15 cellular contexts compared by ENCODE assay signal in the genomic region with DNA sequence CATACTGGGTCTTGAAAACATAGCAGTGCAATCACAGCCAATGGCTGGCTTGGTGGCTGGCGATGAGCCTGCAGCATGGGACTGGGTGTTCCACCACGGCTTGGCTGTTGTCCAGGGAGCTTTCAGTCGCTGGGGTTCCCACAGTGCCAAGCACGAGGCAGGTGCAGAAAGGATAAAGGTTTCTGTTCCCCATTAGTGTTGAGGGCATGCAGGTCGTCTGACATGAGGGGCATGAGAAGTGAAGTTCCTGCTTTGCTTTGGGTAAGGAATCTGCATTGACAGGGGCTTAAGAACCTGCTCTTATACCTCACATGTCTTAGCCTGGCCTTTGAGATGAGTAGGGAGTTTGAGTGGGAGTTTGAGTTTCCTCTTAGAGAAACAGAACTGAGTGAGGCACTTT. TPM values are rescaled to one million over a fixed set of nuclear protein-coding genes. Genes with fewer than 3 reads are reported as not detected.
DNase-seq lines count a peak whose midpoint lies in the region; ATAC-seq, FAIRE-seq and TF ChIP-seq lines count a peak whose summit lies in the region.
"Had no signal": no experiment of that assay in that cellular context is flagged by ENCODE, and none has a peak within 500 bp of the region (broad histone marks: within the 10 kb centered on the region; RNA-seq: fewer than 3 reads in every experiment).

No MANE protein-coding gene starts in this region.

- no peaks in the 10 kb centered on the region for H3K9me3 ChIP-seq in heart right ventricle

- no peak for TF ChIP-seq CTCF in heart right ventricle (IDR thresholded peaks at IDR 0.05)

- no peaks in the 10 kb centered on the region for H3K27me3 ChIP-seq in heart right ventricle

- TF ChIP-seq POLR2A in GM12891 (IDR thresholded peaks at IDR 0.05; ENCODE audit: low read depth, low read length) (no peak), GM12892 (IDR thresholded peaks at IDR 0.05; ENCODE audit: low read depth, low read length) (no peak)

- intact Hi-C loops in heart right ventricle (cut with DNase I), result no loop called here

- DNase-seq in GM12891 (ENCODE audit: insufficient read length, low spot score) (no peak), heart right ventricle (peak; percentile 61 to 63), GM12892 (ENCODE audit: insufficient read length) (no peak), GM19238 (ENCODE audit: insufficient read length, low spot score) (no peak), NCI-H128 (lab: John Stamatoyannopoulos, UW; ENCODE audit: unreplicated experiment) (no peak)
- no peak for DNase-seq in stimulated activated naive CD4-positive, alpha-beta T cell (lab: John Stamatoyannopoulos, UW)
- DNase-seq: activated CD4-positive, CD25-positive, alpha-beta regulatory T cell treated with anti-CD3 and anti-CD28 coated beads, Interleukin-2, amount 50 U/mL, for 72 hours; endodermal cell; glutamatergic neuron; NK-92 treated with Interleukin-12 subunit alpha and Interleukin-12 subunit beta, amount 100 ng/mL, for 24 hours had no signal

- no peaks in the 10 kb centered on the region for H3K36me3 ChIP-seq in heart right ventricle

- 35 to 50% methylated on average over 5 of the region's 5 CpGs for WGBS in heart right ventricle, 2 donors

- peak overlapping the region in 1 of 10 donors; percentile 49 for H3K27ac ChIP-seq in heart right ventricle

- FAIRE-seq in GM12891 (lab: Jason Lieb, UNC), result no peak
- FAIRE-seq in GM12892 (lab: Jason Lieb, UNC), result no peak

- peak; percentile 48 for ATAC-seq in GM21367 (IDR thresholded peaks at IDR 0.05; ENCODE audit: unreplicated experiment)
- ATAC-seq in HG03175 (IDR thresholded peaks at IDR 0.05; ENCODE audit: unreplicated experiment), result peak; percentile 55
- ATAC-seq in heart right ventricle, result peak in 7 of 8 donors; percentile 74 to 92 (median 85)

- no peak overlapping the region for H3K4me3 ChIP-seq in heart right ventricle

- H3K4me1 ChIP-seq in heart right ventricle, result no peaks in the 10 kb centered on the region

TF ChIP-seq in GM12891, 5 proteins besides CTCF, POLR2A, EP300 and RAD21:
- TF ChIP-seq SPI1 (IDR thresholded peaks at IDR 0.05; ENCODE audit: low read depth, low read length) (peak; percentile 43; the same call in 1 of the 2 replicates), PAX5 (IDR thresholded peaks at IDR 0.05; ENCODE audit: insufficient read depth, low read length, severe bottlenecking) (no peak)

RNA-seq across cellular contexts. Expression of a gene that starts 9.0 kb away (rescaled TPM):
- 0.03 TPM for polyA plus RNA-seq in GM12891 (2012; ENCODE audit: low read depth, missing spikeins)
- total RNA-seq in heart right ventricle, result under 1 TPM in 8 of 10 donors, not detected in 2; 0.06 to 0.95 (median 0.31) TPM
- polyA plus RNA-seq in heart right ventricle, result under 1 TPM; 0.09 to 0.22 TPM
- 0.21 TPM for polyA plus RNA-seq in GM12892 (2012; ENCODE audit: missing spikeins)
- total RNA-seq: activated T-helper 1 cell treated with anti-CD3 and anti-CD28 coated beads, Interleukin-12 subunit alpha, Interleukin-12 subunit beta, Interleukin-2, Interleukin-4 antibody, amounts not matched to agents 30 ng/mL and 10 ng/mL and 1 ng/mL, durations not matched to agents 14 hours and 24 hours and 36 hours had no signal
- polyA plus RNA-seq: CD14-positive monocyte had no signal

RNA-seq across cellular contexts. Expression of a gene that starts 43.5 kb away (rescaled TPM):
- polyA plus RNA-seq in GM12891 (2012; ENCODE audit: low read depth, missing spikeins), result not detected
- not detected for total RNA-seq in heart right ventricle
- polyA plus RNA-seq in heart right ventricle, result not detected
- not detected for polyA plus RNA-seq in GM12892 (2012; ENCODE audit: missing spikeins)
- total RNA-seq: activated T-helper 1 cell treated with anti-CD3 and anti-CD28 coated beads, Interleukin-12 subunit alpha, Interleukin-12 subunit beta, Interleukin-2, Interleukin-4 antibody, amounts not matched to agents 30 ng/mL and 10 ng/mL and 1 ng/mL, durations not matched to agents 14 hours and 24 hours and 36 hours; endodermal cell; lower leg skin had no signal
- polyA plus RNA-seq: CD14-positive monocyte had no signal

Comparison
In these comparisons a context has a peak if more than half of its experiments do, and no peak if none do; other contexts are left out.
1. DNase-seq: peak in heart right ventricle (2 of 2); none in GM12891 (single experiment), GM12892 (single experiment), GM19238 (single experiment), NCI-H128 (single experiment) and stimulated activated naive CD4-positive, alpha-beta T cell (0 of 6).
2. Peak in every context shown above with its lines, with median percentiles within 50 percentile points of each other: ATAC-seq.